13 cellular contexts compared by ENCODE assay signal in the genomic region with DNA sequence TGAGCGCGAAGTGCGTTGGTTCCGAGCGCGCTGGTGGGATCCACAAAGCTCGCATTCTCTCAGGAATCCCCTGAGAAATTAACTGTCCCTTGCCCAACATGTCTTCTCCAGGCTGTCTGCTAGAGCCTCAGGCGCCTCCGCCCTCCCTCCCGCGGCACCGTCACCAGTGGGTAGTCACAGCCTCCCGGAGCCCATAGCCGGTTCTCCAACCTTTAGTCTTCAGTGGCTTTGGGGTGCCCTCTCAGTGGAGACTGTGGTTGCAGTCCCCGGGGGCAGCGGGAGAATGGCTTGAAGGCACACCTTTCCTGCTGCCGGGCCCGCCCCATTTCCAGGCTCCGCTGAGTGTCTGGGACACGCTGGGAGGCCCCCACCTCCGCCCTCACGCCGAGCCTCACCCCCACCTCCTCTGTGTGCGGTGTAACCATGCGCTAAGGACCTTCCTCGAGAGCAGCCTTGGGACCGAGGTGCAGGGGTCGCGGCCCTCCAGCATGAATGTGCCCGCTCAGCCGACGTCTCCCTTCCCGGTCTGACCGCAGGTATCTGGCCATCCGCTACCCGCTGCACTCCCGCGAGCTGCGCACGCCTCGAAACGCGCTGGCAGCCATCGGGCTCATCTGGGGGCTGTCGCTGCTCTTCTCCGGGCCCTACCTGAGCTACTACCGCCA. TPM values are rescaled to one million over a fixed set of nuclear protein-coding genes. Genes with fewer than 3 reads are reported as not detected.
DNase-seq lines count a peak whose midpoint lies in the region; ATAC-seq and TF ChIP-seq lines count a peak whose summit lies in the region.
"Had no signal": no experiment of that assay in that cellular context is flagged by ENCODE, and none has a peak within 500 bp of the region (broad histone marks: within the 10 kb centered on the region; RNA-seq: fewer than 3 reads in every experiment).

No MANE protein-coding gene starts in this region.

- H3K4me3 Mint-ChIP-seq in T-helper 1 cell treated with Interleukin-12 subunit alpha and Interleukin-12 subunit beta and Interleukin-4 antibody, amounts not matched to agents 30 μg/mL and 1 μg/mL, for 36 hours: peak overlapping the region; percentile 84
- H3K4me3 Mint-ChIP-seq in endodermal cell: peak overlapping the region; percentile 46

- WGBS in endodermal cell (ENCODE audit: insufficient coverage in 1 of 2, insufficient read length in 1 of 2), 2 experiments: 7 to 9% methylated on average over 35 to 47 of the region's 47 CpGs

- H3K4me3 ChIP-seq in endodermal cell (ENCODE audit: low read length): peak overlapping the region; percentile 35
- peak overlapping the region; percentile 23 for H3K4me3 ChIP-seq in rectal smooth muscle tissue (ENCODE audit: low read length)
- H3K4me3 ChIP-seq: SJCRH30 had no signal

- TF ChIP-seq EP300 in Ishikawa (IDR thresholded peaks at IDR 0.05; ENCODE audit: borderline replicate concordance): no peak

- H3K27me3 ChIP-seq in endodermal cell (ENCODE audit: control insufficient read depth, insufficient read depth, low read length, poor library complexity, severe bottlenecking) (peaks cover 68% of the 10 kb centered on the region), rectal smooth muscle tissue (ENCODE audit: control insufficient read depth, insufficient read depth, low read length) (peaks cover 38% of the 10 kb centered on the region)

- peaks cover 15% of the 10 kb centered on the region for H3K4me1 ChIP-seq in endodermal cell (ENCODE audit: control insufficient read depth, insufficient read depth, low read length)
- H3K4me1 ChIP-seq in rectal smooth muscle tissue (ENCODE audit: control insufficient read depth, insufficient read depth, low read length): peaks cover 7% of the 10 kb centered on the region

- no peaks in the 10 kb centered on the region for H3K9me3 Mint-ChIP-seq in T-helper 1 cell treated with Interleukin-12 subunit alpha and Interleukin-12 subunit beta and Interleukin-4 antibody, amounts not matched to agents 30 μg/mL and 1 μg/mL, for 36 hours
- H3K9me3 Mint-ChIP-seq in endodermal cell: no peaks in the 10 kb centered on the region

- no peak overlapping the region for H3K27ac Mint-ChIP-seq in T-helper 1 cell treated with Interleukin-12 subunit alpha and Interleukin-12 subunit beta and Interleukin-4 antibody, amounts not matched to agents 30 μg/mL and 1 μg/mL, for 36 hours
- H3K27ac Mint-ChIP-seq in endodermal cell: no peak overlapping the region

- peaks cover 7% of the 10 kb centered on the region for H3K36me3 Mint-ChIP-seq in T-helper 1 cell treated with Interleukin-12 subunit alpha and Interleukin-12 subunit beta and Interleukin-4 antibody, amounts not matched to agents 30 μg/mL and 1 μg/mL, for 36 hours (ENCODE audit: low read depth)
- no peaks in the 10 kb centered on the region for H3K36me3 Mint-ChIP-seq in endodermal cell (ENCODE audit: low read depth)

- no peak for TF ChIP-seq RAD21 in Ishikawa (IDR thresholded peaks at IDR 0.05; ENCODE audit: low read depth)

- DNase-seq in T-helper 1 cell: no peak
- peak; percentile 79 for DNase-seq in endodermal cell
- DNase-seq in substantia nigra (lab: John Stamatoyannopoulos, UW): no peak
- no peak for DNase-seq in NOMO-1 (lab: John Stamatoyannopoulos, UW; ENCODE audit: unreplicated experiment in 2 of 2)
- DNase-seq: SJCRH30, transverse colon had no signal

- no peak for TF ChIP-seq CTCF in endodermal cell (conservative IDR thresholded peaks at IDR 0.05)

- H3K36me3 ChIP-seq in endodermal cell (ENCODE audit: control insufficient read depth, insufficient read depth, low read length): no peaks in the 10 kb centered on the region
- no peaks in the 10 kb centered on the region for H3K36me3 ChIP-seq in rectal smooth muscle tissue (ENCODE audit: control insufficient read depth, insufficient read depth, low read length)
- H3K36me3 ChIP-seq: breast epithelium, SJCRH30, transverse colon had no signal

- H3K9ac ChIP-seq in endodermal cell (ENCODE audit: extremely low read depth, low read length, poor library complexity, severe bottlenecking): no peak overlapping the region
- no peak overlapping the region for H3K9ac ChIP-seq in rectal smooth muscle tissue (ENCODE audit: low read length)

- H3K4me1 Mint-ChIP-seq in T-helper 1 cell treated with Interleukin-12 subunit alpha and Interleukin-12 subunit beta and Interleukin-4 antibody, amounts not matched to agents 30 μg/mL and 1 μg/mL, for 36 hours (ENCODE audit: low read depth): peaks cover 19% of the 10 kb centered on the region
- H3K4me1 Mint-ChIP-seq in endodermal cell: peaks cover 28% of the 10 kb centered on the region

- no peak for ATAC-seq in HG02798 (IDR thresholded peaks at IDR 0.05; ENCODE audit: poor library complexity, unreplicated experiment)

- H3K27ac ChIP-seq in endodermal cell (ENCODE audit: low read depth, low read length) (no peak overlapping the region), rectal smooth muscle tissue (ENCODE audit: low read depth, low read length) (no peak overlapping the region), substantia nigra (ENCODE audit: low read depth, low read length, poor library complexity, severe bottlenecking) (no peak overlapping the region)
- H3K27ac ChIP-seq: breast epithelium, SJCRH30 had no signal

- peaks cover 65% of the 10 kb centered on the region for H3K27me3 Mint-ChIP-seq in T-helper 1 cell treated with Interleukin-12 subunit alpha and Interleukin-12 subunit beta and Interleukin-4 antibody, amounts not matched to agents 30 μg/mL and 1 μg/mL, for 36 hours (ENCODE audit: low read depth)
- H3K27me3 Mint-ChIP-seq in endodermal cell (ENCODE audit: insufficient read depth): peaks cover 71% of the 10 kb centered on the region

- H3K9me3 ChIP-seq in endodermal cell (ENCODE audit: control insufficient read depth, low read length): no peaks in the 10 kb centered on the region
- H3K9me3 ChIP-seq: breast epithelium, SJCRH30, transverse colon had no signal

TF ChIP-seq in Ishikawa, 13 proteins besides CTCF, POLR2A, EP300 and RAD21:
- TF ChIP-seq, protein P1, sequence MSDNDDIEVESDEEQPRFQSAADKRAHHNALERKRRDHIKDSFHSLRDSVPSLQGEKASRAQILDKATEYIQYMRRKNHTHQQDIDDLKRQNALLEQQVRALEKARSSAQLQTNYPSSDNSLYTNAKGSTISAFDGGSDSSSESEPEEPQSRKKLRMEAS (IDR thresholded peaks at IDR 0.05): peak; percentile 67
- TF ChIP-seq CEBPB (IDR thresholded peaks at IDR 0.05): no peak
- no peak for TF ChIP-seq CREB1 (IDR thresholded peaks at IDR 0.05; ENCODE audit: low read depth)
- TF ChIP-seq TEAD4 (IDR thresholded peaks at IDR 0.05): no peak
- no peak for TF ChIP-seq TAF1 (IDR thresholded peaks at IDR 0.05; ENCODE audit: low read depth)
- TF ChIP-seq FOXM1 (IDR thresholded peaks at IDR 0.05; ENCODE audit: borderline replicate concordance, low read depth): no peak

RNA-seq across cellular contexts. Expression of a gene that starts 1.7 kb away (rescaled TPM):
- not detected for total RNA-seq in endodermal cell
- not detected for polyA plus RNA-seq in endodermal cell (2013, experiment 1 of 2)
- polyA plus RNA-seq in endodermal cell (2013, experiment 2 of 2): not detected
- total RNA-seq: A673, breast epithelium had no signal

RNA-seq across cellular contexts. Expression of a gene that starts 2.8 kb away (rescaled TPM):
- total RNA-seq in endodermal cell: under 1 TPM in 1 of 2 donors, not detected in 1; 0.09 TPM
- not detected for polyA plus RNA-seq in endodermal cell (2013, experiment 1 of 2)
- polyA plus RNA-seq in endodermal cell (2013, experiment 2 of 2): not detected
- total RNA-seq: A673, breast epithelium, G401 had no signal

RNA-seq across cellular contexts. Expression of a gene that starts 3.9 kb away (rescaled TPM):
- 10 to 100 TPM; 73.9 to 78.0 TPM for total RNA-seq in endodermal cell
- polyA plus RNA-seq in endodermal cell (2013, experiment 1 of 2): 63.0 TPM
- polyA plus RNA-seq in endodermal cell (2013, experiment 2 of 2): 58.3 TPM

RNA-seq across cellular contexts. Expression of a gene that starts 27.4 kb away (rescaled TPM):
- total RNA-seq in endodermal cell: 100 to 1,000 TPM; 159 to 187 TPM
- polyA plus RNA-seq in endodermal cell (2013, experiment 1 of 2): 83.1 TPM
- 82.3 TPM for polyA plus RNA-seq in endodermal cell (2013, experiment 2 of 2)

RNA-seq across cellular contexts. Expression of a gene that starts 49.1 kb away (rescaled TPM):
- total RNA-seq in endodermal cell: under 1 TPM; 0.20 to 0.51 TPM
- polyA plus RNA-seq in endodermal cell (2013, experiment 1 of 2): 0.04 TPM
- not detected for polyA plus RNA-seq in endodermal cell (2013, experiment 2 of 2)
